ENCODE assay signal across 1 cellular context in the genomic region with DNA sequence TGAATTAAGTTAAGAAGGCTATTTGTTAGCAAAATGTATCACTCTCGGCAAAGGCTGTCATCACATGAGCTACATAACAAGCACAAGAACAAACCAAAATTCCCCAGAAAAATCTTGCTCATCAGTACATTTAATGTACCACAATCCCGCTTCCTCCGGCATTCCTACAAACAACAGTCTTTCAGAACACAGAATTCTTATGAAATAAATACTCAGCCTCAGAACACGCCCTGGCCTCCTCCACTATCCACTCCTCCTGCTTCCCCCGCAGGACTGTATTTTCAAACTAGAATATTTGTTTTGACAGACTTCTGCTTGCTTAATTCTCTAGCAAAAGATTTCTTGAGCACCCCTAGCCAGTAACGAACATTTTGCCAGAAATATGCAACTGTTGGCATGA.
TF ChIP-seq lines count a peak whose summit lies in the region.

No MANE protein-coding gene starts in this region.

TF ChIP-seq in A549, 52 proteins besides CTCF, POLR2A, EP300 and RAD21 (continued from another document):
- TF ChIP-seq EHF (CRISPR knock-in tag; IDR thresholded peaks at IDR 0.05) = no peak
- TF ChIP-seq RFX5 (IDR thresholded peaks at IDR 0.05) = no peak
- no peak for TF ChIP-seq CBX2 (IDR thresholded peaks at IDR 0.05; ENCODE audit: borderline replicate concordance, low read depth)
- no peak for TF ChIP-seq ESRRA (IDR thresholded peaks at IDR 0.05; ENCODE audit: borderline replicate concordance, low read length)
- no peak for TF ChIP-seq ZSCAN20 (CRISPR knock-in tag; IDR thresholded peaks at IDR 0.05)
- TF ChIP-seq, protein P1, sequence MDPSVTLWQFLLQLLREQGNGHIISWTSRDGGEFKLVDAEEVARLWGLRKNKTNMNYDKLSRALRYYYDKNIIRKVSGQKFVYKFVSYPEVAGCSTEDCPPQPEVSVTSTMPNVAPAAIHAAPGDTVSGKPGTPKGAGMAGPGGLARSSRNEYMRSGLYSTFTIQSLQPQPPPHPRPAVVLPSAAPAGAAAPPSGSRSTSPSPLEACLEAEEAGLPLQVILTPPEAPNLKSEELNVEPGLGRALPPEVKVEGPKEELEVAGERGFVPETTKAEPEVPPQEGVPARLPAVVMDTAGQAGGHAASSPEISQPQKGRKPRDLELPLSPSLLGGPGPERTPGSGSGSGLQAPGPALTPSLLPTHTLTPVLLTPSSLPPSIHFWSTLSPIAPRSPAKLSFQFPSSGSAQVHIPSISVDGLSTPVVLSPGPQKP (IDR thresholded peaks at IDR 0.05; ENCODE audit: low read depth, low read length) = no peak
- no peak for TF ChIP-seq RNF2 (IDR thresholded peaks at IDR 0.05; ENCODE audit: borderline replicate concordance, low read depth)
- no peak for TF ChIP-seq CHD2 (IDR thresholded peaks at IDR 0.05; ENCODE audit: low read length, partially characterized antibody)
TF ChIP-seq in A549: peak in this region for 0.
